18 cellular contexts compared by ENCODE assay signal in genomic region chr7:44150466-44150832, GRCh38. TPM values are rescaled to one million over a fixed set of nuclear protein-coding genes. Genes with fewer than 3 reads are reported as not detected.
DNase-seq lines count a peak whose midpoint lies in the region; ATAC-seq and TF ChIP-seq lines count a peak whose summit lies in the region.
"Had no signal": no experiment of that assay in that cellular context is flagged by ENCODE, and none has a peak within 500 bp of the region (broad histone marks: within the 10 kb centered on the region; RNA-seq: fewer than 3 reads in every experiment).

No MANE protein-coding gene starts in this region.

- peaks cover 8% of the 10 kb centered on the region for H3K27me3 ChIP-seq in H7 (ENCODE audit: control insufficient read depth, insufficient read depth, low read length)
- H3K27me3 ChIP-seq in parathyroid adenoma (ENCODE audit: control insufficient read depth, insufficient read depth, low read length) = no peaks in the 10 kb centered on the region

- H3K9me3 ChIP-seq in OCI-LY7 (ENCODE audit: low read length) (no peaks in the 10 kb centered on the region), parathyroid adenoma (ENCODE audit: control insufficient read depth, low read length) (no peaks in the 10 kb centered on the region)
- H3K9me3 ChIP-seq: lower lobe of right lung, stomach had no signal

- H3K4me2 ChIP-seq in OCI-LY7 (ENCODE audit: low read length) (no peak overlapping the region), parathyroid adenoma (ENCODE audit: low read length) (no peak overlapping the region)

- H3K4me3 ChIP-seq in H7 (ENCODE audit: insufficient read depth, low read depth, low read length) (no peak overlapping the region), OCI-LY7 (ENCODE audit: low read depth, low read length, poor library complexity, severe bottlenecking) (no peak overlapping the region), parathyroid adenoma (ENCODE audit: low read depth, low read length) (no peak overlapping the region)
- H3K4me3 ChIP-seq: lower lobe of right lung, stomach had no signal

- intact Hi-C loops in OCI-LY7 (cut with micrococcal nuclease; ENCODE audit: unreplicated experiment) = no loop called here

- CTCF ChIA-PET in OCI-LY7 (lab: Charles Lee; ENCODE audit: unreplicated experiment) = interaction anchor here (0.6 kb wide), 1 partner anchor 13 kb away, joined by 3 read pairs; no protein-coding TSS in a partner anchor

- no peaks in the 10 kb centered on the region for H3K4me1 ChIP-seq in OCI-LY7 (ENCODE audit: insufficient read depth, low read length, poor library complexity, severe bottlenecking)
- H3K4me1 ChIP-seq in parathyroid adenoma = peaks cover 14% of the 10 kb centered on the region

- no peak overlapping the region for H2AFZ ChIP-seq in OCI-LY7 (ENCODE audit: low read length)
- peak overlapping the region; percentile 41 for H2AFZ ChIP-seq in parathyroid adenoma

- H3K27ac ChIP-seq in OCI-LY7 (ENCODE audit: low read depth, low read length, poor library complexity, severe bottlenecking) (no peak overlapping the region), parathyroid adenoma (peak overlapping the region; percentile 24)
- H3K27ac ChIP-seq: HL-60, lower lobe of right lung, stomach had no signal

- no peaks in the 10 kb centered on the region for H3K4me1 Mint-ChIP-seq in natural killer cell treated with Interleukin-12 subunit alpha and Interleukin-12 subunit beta and Interleukin-15 and Interleukin-18, amount 100 ng/mL, for 72 hours (ENCODE audit: low read depth in 2 of 2)

- no peaks in the 10 kb centered on the region for H3K27me3 Mint-ChIP-seq in natural killer cell treated with Interleukin-12 subunit alpha and Interleukin-12 subunit beta and Interleukin-15 and Interleukin-18, amount 100 ng/mL, for 72 hours
- H3K27me3 Mint-ChIP-seq: activated CD8-positive, alpha-beta T cell treated with anti-CD3 and anti-CD28 coated beads for 36 hours; activated naive CD8-positive, alpha-beta T cell had no signal

- no peaks in the 10 kb centered on the region for H3K9me3 Mint-ChIP-seq in natural killer cell treated with Interleukin-12 subunit alpha and Interleukin-12 subunit beta and Interleukin-15 and Interleukin-18, amount 100 ng/mL, for 72 hours
- H3K9me3 Mint-ChIP-seq: activated CD8-positive, alpha-beta T cell treated with anti-CD3 and anti-CD28 coated beads for 36 hours had no signal

- H3K79me2 ChIP-seq in OCI-LY7 (ENCODE audit: insufficient read depth, low read depth, low read length) (no peaks in the 10 kb centered on the region), parathyroid adenoma (no peaks in the 10 kb centered on the region)

- no peaks in the 10 kb centered on the region for H4K20me1 ChIP-seq in OCI-LY7 (ENCODE audit: insufficient read depth, low read length)

- TF ChIP-seq CTCF in OCI-LY7 (conservative IDR thresholded peaks at IDR 0.05; ENCODE audit: low read length) (no peak), parathyroid adenoma (IDR thresholded peaks at IDR 0.05) (no peak)

- no peak overlapping the region for H3K4me3 Mint-ChIP-seq in natural killer cell treated with Interleukin-12 subunit alpha and Interleukin-12 subunit beta and Interleukin-15 and Interleukin-18, amount 100 ng/mL, for 72 hours
- H3K4me3 Mint-ChIP-seq: activated CD8-positive, alpha-beta T cell treated with anti-CD3 and anti-CD28 coated beads for 36 hours; activated naive CD8-positive, alpha-beta T cell had no signal

- no TSS peak for BruUV-seq in OCI-LY7 (replicated peaks; lab: Mats Ljungman, UMichigan)

- no peaks in the 10 kb centered on the region for H3K36me3 ChIP-seq in H7 (replicated peaks; ENCODE audit: control insufficient read depth, insufficient read depth, low read length)
- no peaks in the 10 kb centered on the region for H3K36me3 ChIP-seq in OCI-LY7 (ENCODE audit: insufficient read depth, low read length)
- H3K36me3 ChIP-seq in parathyroid adenoma (ENCODE audit: control insufficient read depth, insufficient read depth, low read length) = no peaks in the 10 kb centered on the region
- H3K36me3 ChIP-seq: lower lobe of right lung, stomach had no signal

- no peaks in the 10 kb centered on the region for H3K36me3 Mint-ChIP-seq in natural killer cell treated with Interleukin-12 subunit alpha and Interleukin-12 subunit beta and Interleukin-15 and Interleukin-18, amount 100 ng/mL, for 72 hours
- H3K36me3 Mint-ChIP-seq: activated naive CD8-positive, alpha-beta T cell had no signal

- no peak overlapping the region for H3K27ac Mint-ChIP-seq in natural killer cell treated with Interleukin-12 subunit alpha and Interleukin-12 subunit beta and Interleukin-15 and Interleukin-18, amount 100 ng/mL, for 72 hours
- H3K27ac Mint-ChIP-seq: activated CD8-positive, alpha-beta T cell treated with anti-CD3 and anti-CD28 coated beads for 36 hours; activated naive CD8-positive, alpha-beta T cell had no signal

- DNase-seq in NCI-H1694 (lab: John Stamatoyannopoulos, UW) (peak; percentile 19), NCI-H1694 treated with DMSO at 0.1 percent for 48 hours (lab: John Stamatoyannopoulos, UW) (no peak), H7 (peak; percentile 15), OCI-LY7 (ENCODE audit: low spot score) (peak; percentile 6), DMS114 treated with DMSO at 0.1 percent for 48 hours (lab: John Stamatoyannopoulos, UW; ENCODE audit: unreplicated experiment) (no peak)
- DNase-seq in natural killer cell treated with Interleukin-12 subunit alpha and Interleukin-12 subunit beta and Interleukin-15 and Interleukin-18, amount 100 ng/mL, for 72 hours (ENCODE audit: low spot score) = no peak
- DNase-seq: activated CD8-positive, alpha-beta T cell treated with anti-CD3 and anti-CD28 coated beads for 36 hours; lower lobe of right lung; NCI-H1092; stimulated activated CD4-positive, alpha-beta T cell treated with anti-CD3 and anti-CD28 coated beads, Interleukin-2, amount 100 ng/mL, for 24 hours; stomach; T-helper 2 cell had no signal

- no peak for ATAC-seq in natural killer cell treated with Interleukin-12 subunit alpha and Interleukin-12 subunit beta and Interleukin-15 and Interleukin-18, amount 100 ng/mL, for 72 hours
- ATAC-seq in HG03196 (IDR thresholded peaks at IDR 0.05; ENCODE audit: unreplicated experiment) = no peak
- ATAC-seq: activated CD8-positive, alpha-beta T cell treated with anti-CD3 and anti-CD28 coated beads for 36 hours; lower lobe of right lung had no signal

- POLR2A ChIA-PET in OCI-LY7 (lab: Charles Lee) = interaction anchor here (1.0 kb wide), 1 partner anchor 52 kb away, joined by 3 read pairs; no protein-coding TSS in a partner anchor

- no peaks in the 10 kb centered on the region for H3K9me2 ChIP-seq in OCI-LY7 (ENCODE audit: insufficient read depth, low read length)

- H3K9ac ChIP-seq in parathyroid adenoma = no peak overlapping the region

RNA-seq across cellular contexts. Expression of gene MYL7, which starts 9.3 kb away (rescaled TPM):
- 1.4 and 4.7 TPM in 2 replicates for total RNA-seq in H7 (2014; rRNA removed; shearing (Covaris generic))
- not detected in 2 replicates for total RNA-seq in OCI-LY7 (2014; rRNA removed; shearing (Covaris generic))
- not detected in 2 replicates for total RNA-seq in OCI-LY7 (2022)
- not detected for total RNA-seq in natural killer cell treated with Interleukin-12 subunit alpha and Interleukin-12 subunit beta and Interleukin-15 and Interleukin-18, amount 100 ng/mL, for 72 hours
- total RNA-seq: activated CD8-positive, alpha-beta T cell treated with anti-CD3 and anti-CD28 coated beads for 36 hours; H4; omental fat pad; stomach had no signal

RNA-seq across cellular contexts. Expression of gene POLD2, which starts 27.1 kb away (rescaled TPM):
- 134 and 136 TPM in 2 replicates for total RNA-seq in H7 (2014; rRNA removed; shearing (Covaris generic))
- total RNA-seq in OCI-LY7 (2014; rRNA removed; shearing (Covaris generic)) = 205 and 230 TPM in 2 replicates
- total RNA-seq in OCI-LY7 (2022) = 261 and 271 TPM in 2 replicates
- 100 to 1,000 TPM; 101 to 229 TPM for total RNA-seq in natural killer cell treated with Interleukin-12 subunit alpha and Interleukin-12 subunit beta and Interleukin-15 and Interleukin-18, amount 100 ng/mL, for 72 hours

RNA-seq across cellular contexts. Expression of gene GCK, which starts 38.8 kb away (rescaled TPM):
- 2.8 and 3.7 TPM in 2 replicates for total RNA-seq in H7 (2014; rRNA removed; shearing (Covaris generic))
- 0.16 TPM in 1 of 2 replicates, not detected in the other for total RNA-seq in OCI-LY7 (2014; rRNA removed; shearing (Covaris generic))
- total RNA-seq in OCI-LY7 (2022) = not detected in 2 replicates
- under 1 TPM in 1 of 2 donors, not detected in 1; 0.24 TPM for total RNA-seq in natural killer cell treated with Interleukin-12 subunit alpha and Interleukin-12 subunit beta and Interleukin-15 and Interleukin-18, amount 100 ng/mL, for 72 hours
- total RNA-seq: H4 had no signal

RNA-seq across cellular contexts. Expression of gene AEBP1, which starts 46.3 kb away (rescaled TPM):
- 12.9 and 15.8 TPM in 2 replicates for total RNA-seq in H7 (2014; rRNA removed; shearing (Covaris generic))
- total RNA-seq in OCI-LY7 (2014; rRNA removed; shearing (Covaris generic)) = 62.9 and 64.2 TPM in 2 replicates
- 35.0 and 42.2 TPM in 2 replicates for total RNA-seq in OCI-LY7 (2022)
- 1 to 10 TPM; 1.0 to 2.4 TPM for total RNA-seq in natural killer cell treated with Interleukin-12 subunit alpha and Interleukin-12 subunit beta and Interleukin-15 and Interleukin-18, amount 100 ng/mL, for 72 hours

RNA-seq across cellular contexts. Expression of gene YKT6, which starts 50.3 kb away (rescaled TPM):
- 82.4 and 93.4 TPM in 2 replicates for total RNA-seq in H7 (2014; rRNA removed; shearing (Covaris generic))
- 41.1 and 50.6 TPM in 2 replicates for total RNA-seq in OCI-LY7 (2014; rRNA removed; shearing (Covaris generic))
- 70.5 and 74.2 TPM in 2 replicates for total RNA-seq in OCI-LY7 (2022)
- 10 to 100 TPM; 93.1 to 99.3 TPM for total RNA-seq in natural killer cell treated with Interleukin-12 subunit alpha and Interleukin-12 subunit beta and Interleukin-15 and Interleukin-18, amount 100 ng/mL, for 72 hours

Comparison
In these comparisons a context has a peak if more than half of its experiments do, and no peak if none do; other contexts are left out.
1. DNase-seq: peak in NCI-H1694 (single experiment), H7 (single experiment) and OCI-LY7 (single experiment); none in NCI-H1694 treated with DMSO at 0.1 percent for 48 hours (single experiment), natural killer cell treated with Interleukin-12 subunit alpha and Interleukin-12 subunit beta and Interleukin-15 and Interleukin-18, amount 100 ng/mL, for 72 hours (single experiment) and DMS114 treated with DMSO at 0.1 percent for 48 hours (single experiment).